Comparison of ENCODE assay signal across 13 cellular contexts in genomic region chr10:114855776-114856543, GRCh38. TPM values are rescaled to one million over a fixed set of nuclear protein-coding genes. Genes with fewer than 3 reads are reported as not detected.
A peak's percentile ranks its signal among the peaks of the same experiment; 100 is the strongest.
DNase-seq lines count a peak whose midpoint lies in the region; ATAC-seq, FAIRE-seq and TF ChIP-seq lines count a peak whose summit lies in the region.
"Had no signal": no experiment of that assay in that cellular context is flagged by ENCODE, and none has a peak within 500 bp of the region (broad histone marks: within the 10 kb centered on the region; RNA-seq: fewer than 3 reads in every experiment).

No MANE protein-coding gene starts in this region.

- no peak for TF ChIP-seq EP300 in gastroesophageal sphincter (IDR thresholded peaks at IDR 0.05)

- peaks cover 69% of the 10 kb centered on the region for H3K36me3 Mint-ChIP-seq in stimulated activated naive CD8-positive, alpha-beta T cell treated with anti-CD3 and anti-CD28 coated beads, Interleukin-15, Interleukin-2, amounts not matched to agents 100 ng/mL and 50 ng/mL, for 24 hours (ENCODE audit: low read depth)
- H3K36me3 Mint-ChIP-seq in activated T-helper 2 cell treated with anti-CD3 and anti-CD28 coated beads, Interferon-gamma antibody, Interleukin-2, Interleukin-4, amounts not matched to agents 10 μg/mL and 5 μg/mL and 100 μg/mL, durations not matched to agents 14 hours and 24 hours and 36 hours (ENCODE audit: low read depth): peaks cover 75% of the 10 kb centered on the region

- no peaks in the 10 kb centered on the region for H3K27me3 ChIP-seq in gastroesophageal sphincter

- peak overlapping the region in 3 of 4 donors; percentile 0 to 49 (median 35) for H3K27ac ChIP-seq in gastroesophageal sphincter

- no peaks in the 10 kb centered on the region for H3K9me3 ChIP-seq in gastroesophageal sphincter

- intact Hi-C loops in activated T-helper 2 cell treated with anti-CD3 and anti-CD28 coated beads, Interferon-gamma antibody, Interleukin-2, Interleukin-4, amounts not matched to agents 10 μg/mL and 5 μg/mL and 100 μg/mL, durations not matched to agents 14 hours and 24 hours and 36 hours (cut with micrococcal nuclease): loop anchor here (1.0 kb wide), 2 partner anchors 31 to 58 kb away; no protein-coding TSS in a partner anchor

- H3K4me3 ChIP-seq in gastroesophageal sphincter: no peak overlapping the region

- DNase-seq in stimulated activated naive CD8-positive, alpha-beta T cell treated with anti-CD3 and anti-CD28 coated beads, Interleukin-15, Interleukin-2, amounts not matched to agents 100 U/mL and 50 U/mL, for 24 hours: no peak
- DNase-seq in activated T-helper 2 cell treated with anti-CD3 and anti-CD28 coated beads, Interferon-gamma antibody, Interleukin-2, Interleukin-4, amounts not matched to agents 10 μg/mL and 5 μg/mL and 100 μg/mL, durations not matched to agents 14 hours and 24 hours and 36 hours (ENCODE audit: low spot score): no peak
- DNase-seq in frontal cortex (ENCODE audit: low spot score in 2 of 2): no peak
- DNase-seq in GDM1 (lab: John Stamatoyannopoulos, UW): no peak
- no peak for DNase-seq in C1 segment of cervical spinal cord (lab: John Stamatoyannopoulos, UW)
- DNase-seq in urothelium cell line (ENCODE audit: low spot score): no peak
- DNase-seq: COR-L47; NK-92 treated with Interleukin-12 subunit alpha and Interleukin-12 subunit beta, amount 100 ng/mL, for 24 hours had no signal

- 41 to 45% methylated on average over 7 of the region's 7 CpGs for WGBS in gastroesophageal sphincter (ENCODE audit: low coverage in 1 of 2), 2 donors

- ATAC-seq in stimulated activated naive CD8-positive, alpha-beta T cell treated with anti-CD3 and anti-CD28 coated beads, Interleukin-15, Interleukin-2, amounts not matched to agents 100 U/mL and 50 U/mL, for 24 hours: no peak
- no peak for ATAC-seq in gastroesophageal sphincter
- ATAC-seq: esophagus mucosa had no signal

- peaks cover 0 to 31% (median 2%) of the 10 kb centered on the region in 3 donors for H3K4me1 ChIP-seq in gastroesophageal sphincter

- H3K27me3 Mint-ChIP-seq in stimulated activated naive CD8-positive, alpha-beta T cell treated with anti-CD3 and anti-CD28 coated beads, Interleukin-15, Interleukin-2, amounts not matched to agents 100 ng/mL and 50 ng/mL, for 24 hours: no peaks in the 10 kb centered on the region
- no peaks in the 10 kb centered on the region for H3K27me3 Mint-ChIP-seq in activated T-helper 2 cell treated with anti-CD3 and anti-CD28 coated beads, Interferon-gamma antibody, Interleukin-2, Interleukin-4, amounts not matched to agents 10 μg/mL and 5 μg/mL and 100 μg/mL, durations not matched to agents 14 hours and 24 hours and 36 hours (ENCODE audit: low read depth)

- TF ChIP-seq CTCF in gastroesophageal sphincter (IDR thresholded peaks at IDR 0.05): no peak

- H3K36me3 ChIP-seq in gastroesophageal sphincter: peaks cover 0 to 92% of the 10 kb centered on the region in 2 donors

- TF ChIP-seq POLR2A in gastroesophageal sphincter (IDR thresholded peaks at IDR 0.05): no peak

- FAIRE-seq in frontal cortex (lab: Jason Lieb, UNC) (no peak), urothelium cell line (lab: Jason Lieb, UNC) (no peak)
- FAIRE-seq: TTC549 had no signal

- H3K4me1 Mint-ChIP-seq in stimulated activated naive CD8-positive, alpha-beta T cell treated with anti-CD3 and anti-CD28 coated beads, Interleukin-15, Interleukin-2, amounts not matched to agents 100 ng/mL and 50 ng/mL, for 24 hours (ENCODE audit: low read depth): peaks cover 16% of the 10 kb centered on the region
- peaks cover 21% of the 10 kb centered on the region for H3K4me1 Mint-ChIP-seq in activated T-helper 2 cell treated with anti-CD3 and anti-CD28 coated beads, Interferon-gamma antibody, Interleukin-2, Interleukin-4, amounts not matched to agents 10 μg/mL and 5 μg/mL and 100 μg/mL, durations not matched to agents 14 hours and 24 hours and 36 hours (ENCODE audit: low read depth)

- H3K27ac Mint-ChIP-seq in stimulated activated naive CD8-positive, alpha-beta T cell treated with anti-CD3 and anti-CD28 coated beads, Interleukin-15, Interleukin-2, amounts not matched to agents 100 ng/mL and 50 ng/mL, for 24 hours: peak overlapping the region; percentile 8
- H3K27ac Mint-ChIP-seq in activated T-helper 2 cell treated with anti-CD3 and anti-CD28 coated beads, Interferon-gamma antibody, Interleukin-2, Interleukin-4, amounts not matched to agents 10 μg/mL and 5 μg/mL and 100 μg/mL, durations not matched to agents 14 hours and 24 hours and 36 hours: peak overlapping the region; percentile 90

- H3K4me3 Mint-ChIP-seq in stimulated activated naive CD8-positive, alpha-beta T cell treated with anti-CD3 and anti-CD28 coated beads, Interleukin-15, Interleukin-2, amounts not matched to agents 100 ng/mL and 50 ng/mL, for 24 hours: no peak overlapping the region
- no peak overlapping the region for H3K4me3 Mint-ChIP-seq in activated T-helper 2 cell treated with anti-CD3 and anti-CD28 coated beads, Interferon-gamma antibody, Interleukin-2, Interleukin-4, amounts not matched to agents 10 μg/mL and 5 μg/mL and 100 μg/mL, durations not matched to agents 14 hours and 24 hours and 36 hours (ENCODE audit: low read depth)

- no peaks in the 10 kb centered on the region for H3K9me3 Mint-ChIP-seq in stimulated activated naive CD8-positive, alpha-beta T cell treated with anti-CD3 and anti-CD28 coated beads, Interleukin-15, Interleukin-2, amounts not matched to agents 100 ng/mL and 50 ng/mL, for 24 hours
- no peaks in the 10 kb centered on the region for H3K9me3 Mint-ChIP-seq in activated T-helper 2 cell treated with anti-CD3 and anti-CD28 coated beads, Interferon-gamma antibody, Interleukin-2, Interleukin-4, amounts not matched to agents 10 μg/mL and 5 μg/mL and 100 μg/mL, durations not matched to agents 14 hours and 24 hours and 36 hours
- H3K9me3 Mint-ChIP-seq: activated naive CD4-positive, alpha-beta T cell treated with anti-CD3 and anti-CD28 coated beads, Interleukin-2, amount 50 U/mL, for 72 hours had no signal

RNA-seq across cellular contexts. Expression of gene FHIP2A, which starts 34.4 kb away (rescaled TPM):
- total RNA-seq in activated T-helper 2 cell treated with anti-CD3 and anti-CD28 coated beads, Interferon-gamma antibody, Interleukin-2, Interleukin-4, amounts not matched to agents 10 μg/mL and 5 μg/mL and 100 μg/mL, durations not matched to agents 14 hours and 24 hours and 36 hours: 26.3 and 26.9 TPM in 2 replicates
- total RNA-seq in gastroesophageal sphincter (10 to 100 TPM; 33.4 to 51.5 (median 35.9) TPM), frontal cortex (48.5 TPM)
